In the genomic region with DNA sequence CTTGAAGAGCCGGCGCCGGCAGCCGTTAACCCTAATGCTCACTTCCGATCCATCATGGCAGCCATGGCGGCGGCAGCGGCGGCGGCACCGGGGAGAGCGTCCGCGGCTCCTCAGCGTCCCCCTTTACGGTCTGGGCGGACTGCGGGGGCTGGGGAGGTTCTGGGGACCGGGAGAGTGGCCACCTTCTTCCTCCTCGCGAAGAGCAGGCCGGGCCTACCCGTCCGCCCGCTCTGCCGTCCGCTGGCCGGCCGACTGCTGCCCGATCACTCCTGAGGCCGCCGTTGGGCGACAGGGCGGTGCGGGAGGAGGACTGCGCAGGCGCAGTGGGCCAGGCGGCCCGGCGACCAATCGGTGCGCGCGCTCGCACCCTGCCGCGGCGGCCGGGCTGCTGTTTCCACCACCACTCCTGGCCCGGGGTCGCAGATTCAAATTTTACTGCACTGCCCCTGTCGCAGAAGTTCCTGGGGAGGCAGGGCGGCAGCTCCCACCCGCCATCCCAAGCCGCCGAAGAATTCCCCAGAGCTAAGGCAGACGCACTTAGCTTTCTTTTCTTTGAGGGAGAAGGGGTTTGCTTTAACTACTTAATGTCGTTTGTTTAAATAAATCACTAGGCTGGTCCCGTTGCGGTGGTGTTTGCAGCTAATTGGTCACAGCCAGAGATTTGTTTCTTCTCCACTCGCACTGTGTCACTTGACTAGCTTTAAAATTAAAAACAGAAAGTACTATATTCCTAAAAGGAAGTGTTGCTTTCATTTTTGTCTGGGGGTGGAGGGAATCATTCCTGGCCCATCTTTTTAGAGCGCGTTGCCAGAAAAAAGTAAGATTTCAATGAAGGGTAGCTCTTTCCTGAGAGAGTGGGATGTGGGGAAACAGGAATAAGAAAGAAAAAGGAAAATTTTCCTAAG, we compare ENCODE assay signal across 1 cellular context.
TF ChIP-seq lines count a peak whose summit lies in the region.

A gene (minus strand): TSS at position 290 of the 905 bp plus-strand sequence. CDS start 452 bp downstream, outside the sequence.

TF ChIP-seq in K562, 482 proteins besides CTCF, POLR2A, EP300 and RAD21 (continued from another document and continues in another):
- TF ChIP-seq, protein P1, sequence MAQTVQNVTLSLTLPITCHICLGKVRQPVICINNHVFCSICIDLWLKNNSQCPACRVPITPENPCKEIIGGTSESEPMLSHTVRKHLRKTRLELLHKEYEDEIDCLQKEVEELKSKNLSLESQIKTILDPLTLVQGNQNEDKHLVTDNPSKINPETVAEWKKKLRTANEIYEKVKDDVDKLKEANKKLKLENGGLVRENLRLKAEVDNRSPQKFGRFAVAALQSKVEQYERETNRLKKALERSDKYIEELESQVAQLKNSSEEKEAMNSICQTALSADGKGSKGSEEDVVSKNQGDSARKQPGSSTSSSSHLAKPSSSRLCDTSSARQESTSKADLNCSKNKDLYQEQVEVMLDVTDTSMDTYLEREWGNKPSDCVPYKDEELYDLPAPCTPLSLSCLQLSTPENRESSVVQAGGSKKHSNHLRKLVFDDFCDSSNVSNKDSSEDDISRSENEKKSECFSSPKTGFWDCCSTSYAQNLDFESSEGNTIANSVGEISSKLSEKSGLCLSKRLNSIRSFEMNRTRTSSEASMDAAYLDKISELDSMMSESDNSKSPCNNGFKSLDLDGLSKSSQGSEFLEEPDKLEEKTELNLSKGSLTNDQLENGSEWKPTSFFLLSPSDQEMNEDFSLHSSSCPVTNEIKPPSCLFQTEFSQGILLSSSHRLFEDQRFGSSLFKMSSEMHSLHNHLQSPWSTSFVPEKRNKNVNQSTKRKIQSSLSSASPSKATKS (CRISPR knock-in tag; IDR thresholded peaks at IDR 0.05): no peak
- TF ChIP-seq, protein P2, sequence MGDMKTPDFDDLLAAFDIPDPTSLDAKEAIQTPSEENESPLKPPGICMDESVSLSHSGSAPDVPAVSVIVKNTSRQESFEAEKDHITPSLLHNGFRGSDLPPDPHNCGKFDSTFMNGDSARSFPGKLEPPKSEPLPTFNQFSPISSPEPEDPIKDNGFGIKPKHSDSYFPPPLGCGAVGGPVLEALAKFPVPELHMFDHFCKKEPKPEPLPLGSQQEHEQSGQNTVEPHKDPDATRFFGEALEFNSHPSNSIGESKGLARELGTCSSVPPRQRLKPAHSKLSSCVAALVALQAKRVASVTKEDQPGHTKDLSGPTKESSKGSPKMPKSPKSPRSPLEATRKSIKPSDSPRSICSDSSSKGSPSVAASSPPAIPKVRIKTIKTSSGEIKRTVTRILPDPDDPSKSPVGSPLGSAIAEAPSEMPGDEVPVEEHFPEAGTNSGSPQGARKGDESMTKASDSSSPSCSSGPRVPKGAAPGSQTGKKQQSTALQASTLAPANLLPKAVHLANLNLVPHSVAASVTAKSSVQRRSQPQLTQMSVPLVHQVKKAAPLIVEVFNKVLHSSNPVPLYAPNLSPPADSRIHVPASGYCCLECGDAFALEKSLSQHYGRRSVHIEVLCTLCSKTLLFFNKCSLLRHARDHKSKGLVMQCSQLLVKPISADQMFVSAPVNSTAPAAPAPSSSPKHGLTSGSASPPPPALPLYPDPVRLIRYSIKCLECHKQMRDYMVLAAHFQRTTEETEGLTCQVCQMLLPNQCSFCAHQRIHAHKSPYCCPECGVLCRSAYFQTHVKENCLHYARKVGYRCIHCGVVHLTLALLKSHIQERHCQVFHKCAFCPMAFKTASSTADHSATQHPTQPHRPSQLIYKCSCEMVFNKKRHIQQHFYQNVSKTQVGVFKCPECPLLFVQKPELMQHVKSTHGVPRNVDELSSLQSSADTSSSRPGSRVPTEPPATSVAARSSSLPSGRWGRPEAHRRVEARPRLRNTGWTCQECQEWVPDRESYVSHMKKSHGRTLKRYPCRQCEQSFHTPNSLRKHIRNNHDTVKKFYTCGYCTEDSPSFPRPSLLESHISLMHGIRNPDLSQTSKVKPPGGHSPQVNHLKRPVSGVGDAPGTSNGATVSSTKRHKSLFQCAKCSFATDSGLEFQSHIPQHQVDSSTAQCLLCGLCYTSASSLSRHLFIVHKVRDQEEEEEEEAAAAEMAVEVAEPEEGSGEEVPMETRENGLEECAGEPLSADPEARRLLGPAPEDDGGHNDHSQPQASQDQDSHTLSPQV (IDR thresholded peaks at IDR 0.05): no peak
- TF ChIP-seq, protein P3, sequence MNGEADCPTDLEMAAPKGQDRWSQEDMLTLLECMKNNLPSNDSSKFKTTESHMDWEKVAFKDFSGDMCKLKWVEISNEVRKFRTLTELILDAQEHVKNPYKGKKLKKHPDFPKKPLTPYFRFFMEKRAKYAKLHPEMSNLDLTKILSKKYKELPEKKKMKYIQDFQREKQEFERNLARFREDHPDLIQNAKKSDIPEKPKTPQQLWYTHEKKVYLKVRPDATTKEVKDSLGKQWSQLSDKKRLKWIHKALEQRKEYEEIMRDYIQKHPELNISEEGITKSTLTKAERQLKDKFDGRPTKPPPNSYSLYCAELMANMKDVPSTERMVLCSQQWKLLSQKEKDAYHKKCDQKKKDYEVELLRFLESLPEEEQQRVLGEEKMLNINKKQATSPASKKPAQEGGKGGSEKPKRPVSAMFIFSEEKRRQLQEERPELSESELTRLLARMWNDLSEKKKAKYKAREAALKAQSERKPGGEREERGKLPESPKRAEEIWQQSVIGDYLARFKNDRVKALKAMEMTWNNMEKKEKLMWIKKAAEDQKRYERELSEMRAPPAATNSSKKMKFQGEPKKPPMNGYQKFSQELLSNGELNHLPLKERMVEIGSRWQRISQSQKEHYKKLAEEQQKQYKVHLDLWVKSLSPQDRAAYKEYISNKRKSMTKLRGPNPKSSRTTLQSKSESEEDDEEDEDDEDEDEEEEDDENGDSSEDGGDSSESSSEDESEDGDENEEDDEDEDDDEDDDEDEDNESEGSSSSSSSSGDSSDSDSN (IDR thresholded peaks at IDR 0.05; ENCODE audit: borderline replicate concordance in 1 of 2, low read depth in 2 of 2, low read length in 2 of 2): peak in 1 of 2 experiments; percentile 41; a peak in 1 of 4 replicates
- TF ChIP-seq SLC30A9 (CRISPR knock-in tag; IDR thresholded peaks at IDR 0.05) (no peak), ZNF121 (CRISPR knock-in tag; conservative IDR thresholded peaks at IDR 0.05) (no peak), TBP (optimal IDR thresholded peaks at IDR 0.05; ENCODE audit: low read depth, low read length) (peak; percentile 90), SUPT5H (IDR thresholded peaks at IDR 0.05) (peak; percentile 98), ZNF589 (CRISPR knock-in tag; IDR thresholded peaks at IDR 0.05; ENCODE audit: low read depth) (0 out of 2 replicates have a peak, but pooled peaks have one; percentile 48), TRIM28 (IDR thresholded peaks at IDR 0.05) (no peak), SRSF1 (IDR thresholded peaks at IDR 0.05; ENCODE audit: low read depth, low read length) (0 out of 2 replicates have a peak, but pooled peaks have one; percentile 50), MED1 (CRISPR knock-in tag; IDR thresholded peaks at IDR 0.05; ENCODE audit: borderline replicate concordance) (no peak), CEBPG (CRISPR knock-in tag; IDR thresholded peaks at IDR 0.05) (no peak), CEBPG (tag; conservative IDR thresholded peaks at IDR 0.05 in 1 of 2, IDR thresholded peaks at IDR 0.05 in 1 of 2) (no peak), U2AF1 (optimal IDR thresholded peaks at IDR 0.05; ENCODE audit: low read depth, low read length) (peak; percentile 70), NFIC (IDR thresholded peaks at IDR 0.05) (peak; percentile 62), MXI1 (IDR thresholded peaks at IDR 0.05; ENCODE audit: low read depth, low read length) (no peak), SIN3A (IDR thresholded peaks at IDR 0.05; ENCODE audit: borderline replicate concordance in 2 of 2, control insufficient read depth in 1 of 2, low read depth in 2 of 2, low read length in 2 of 2) (peak; percentile 26 to 56; a peak in 1 of 4 replicates), MAZ (CRISPR knock-in tag; conservative IDR thresholded peaks at IDR 0.05 in 1 of 2, IDR thresholded peaks at IDR 0.05 in 1 of 2) (peak in 1 of 2 experiments; percentile 77; a peak in 3 of 4 replicates), NONO (IDR thresholded peaks at IDR 0.05; ENCODE audit: low read depth in 2 of 2, low read length in 1 of 2) (peak; percentile 12 to 92; a peak in 3 of 4 replicates), EHMT2 (IDR thresholded peaks at IDR 0.05) (no peak), NBN (IDR thresholded peaks at IDR 0.05; ENCODE audit: low read depth) (no peak), ZBTB17 (CRISPR knock-in tag; IDR thresholded peaks at IDR 0.05) (peak; percentile 79), TEAD1 (CRISPR knock-in tag; IDR thresholded peaks at IDR 0.05) (peak; percentile 5 to 29; a peak in 1 of 4 replicates), TFAM (CRISPR knock-in tag; conservative IDR thresholded peaks at IDR 0.05) (no peak), ZNF3 (CRISPR knock-in tag; IDR thresholded peaks at IDR 0.05) (no peak), ZNF75A (CRISPR knock-in tag; IDR thresholded peaks at IDR 0.05) (no peak), TGIF2 (CRISPR knock-in tag; IDR thresholded peaks at IDR 0.05) (no peak), CBX2 (IDR thresholded peaks at IDR 0.05; ENCODE audit: insufficient read depth, low read length, poor library complexity, severe bottlenecking) (no peak), DPF2 (IDR thresholded peaks at IDR 0.05) (no peak), FOSL1 (tag; conservative IDR thresholded peaks at IDR 0.05) (no peak), BRF1 (IDR thresholded peaks at IDR 0.05; ENCODE audit: borderline replicate concordance, extremely low read depth, insufficient read length) (no peak), ETV5 (CRISPR knock-in tag; IDR thresholded peaks at IDR 0.05; ENCODE audit: low read depth) (0 out of 2 replicates have a peak, but pooled peaks have one; percentile 35), POLR2AphosphoS5 (IDR thresholded peaks at IDR 0.05; ENCODE audit: control insufficient read depth, insufficient read depth, low read depth, low read length) (peak; percentile 94)
- TF ChIP-seq, protein P4, sequence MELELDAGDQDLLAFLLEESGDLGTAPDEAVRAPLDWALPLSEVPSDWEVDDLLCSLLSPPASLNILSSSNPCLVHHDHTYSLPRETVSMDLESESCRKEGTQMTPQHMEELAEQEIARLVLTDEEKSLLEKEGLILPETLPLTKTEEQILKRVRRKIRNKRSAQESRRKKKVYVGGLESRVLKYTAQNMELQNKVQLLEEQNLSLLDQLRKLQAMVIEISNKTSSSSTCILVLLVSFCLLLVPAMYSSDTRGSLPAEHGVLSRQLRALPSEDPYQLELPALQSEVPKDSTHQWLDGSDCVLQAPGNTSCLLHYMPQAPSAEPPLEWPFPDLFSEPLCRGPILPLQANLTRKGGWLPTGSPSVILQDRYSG (tag; conservative IDR thresholded peaks at IDR 0.05; ENCODE audit: low read depth): no peak
- TF ChIP-seq, protein P5, sequence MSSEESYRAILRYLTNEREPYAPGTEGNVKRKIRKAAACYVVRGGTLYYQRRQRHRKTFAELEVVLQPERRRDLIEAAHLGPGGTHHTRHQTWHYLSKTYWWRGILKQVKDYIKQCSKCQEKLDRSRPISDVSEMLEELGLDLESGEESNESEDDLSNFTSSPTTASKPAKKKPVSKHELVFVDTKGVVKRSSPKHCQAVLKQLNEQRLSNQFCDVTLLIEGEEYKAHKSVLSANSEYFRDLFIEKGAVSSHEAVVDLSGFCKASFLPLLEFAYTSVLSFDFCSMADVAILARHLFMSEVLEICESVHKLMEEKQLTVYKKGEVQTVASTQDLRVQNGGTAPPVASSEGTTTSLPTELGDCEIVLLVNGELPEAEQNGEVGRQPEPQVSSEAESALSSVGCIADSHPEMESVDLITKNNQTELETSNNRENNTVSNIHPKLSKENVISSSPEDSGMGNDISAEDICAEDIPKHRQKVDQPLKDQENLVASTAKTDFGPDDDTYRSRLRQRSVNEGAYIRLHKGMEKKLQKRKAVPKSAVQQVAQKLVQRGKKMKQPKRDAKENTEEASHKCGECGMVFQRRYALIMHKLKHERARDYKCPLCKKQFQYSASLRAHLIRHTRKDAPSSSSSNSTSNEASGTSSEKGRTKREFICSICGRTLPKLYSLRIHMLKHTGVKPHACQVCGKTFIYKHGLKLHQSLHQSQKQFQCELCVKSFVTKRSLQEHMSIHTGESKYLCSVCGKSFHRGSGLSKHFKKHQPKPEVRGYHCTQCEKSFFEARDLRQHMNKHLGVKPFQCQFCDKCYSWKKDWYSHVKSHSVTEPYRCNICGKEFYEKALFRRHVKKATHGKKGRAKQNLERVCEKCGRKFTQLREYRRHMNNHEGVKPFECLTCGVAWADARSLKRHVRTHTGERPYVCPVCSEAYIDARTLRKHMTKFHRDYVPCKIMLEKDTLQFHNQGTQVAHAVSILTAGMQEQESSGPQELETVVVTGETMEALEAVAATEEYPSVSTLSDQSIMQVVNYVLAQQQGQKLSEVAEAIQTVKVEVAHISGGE (CRISPR knock-in tag; IDR thresholded peaks at IDR 0.05): peak in 1 of 3 experiments; percentile 63; a peak in 1 of 6 replicates
- TF ChIP-seq, protein P6, sequence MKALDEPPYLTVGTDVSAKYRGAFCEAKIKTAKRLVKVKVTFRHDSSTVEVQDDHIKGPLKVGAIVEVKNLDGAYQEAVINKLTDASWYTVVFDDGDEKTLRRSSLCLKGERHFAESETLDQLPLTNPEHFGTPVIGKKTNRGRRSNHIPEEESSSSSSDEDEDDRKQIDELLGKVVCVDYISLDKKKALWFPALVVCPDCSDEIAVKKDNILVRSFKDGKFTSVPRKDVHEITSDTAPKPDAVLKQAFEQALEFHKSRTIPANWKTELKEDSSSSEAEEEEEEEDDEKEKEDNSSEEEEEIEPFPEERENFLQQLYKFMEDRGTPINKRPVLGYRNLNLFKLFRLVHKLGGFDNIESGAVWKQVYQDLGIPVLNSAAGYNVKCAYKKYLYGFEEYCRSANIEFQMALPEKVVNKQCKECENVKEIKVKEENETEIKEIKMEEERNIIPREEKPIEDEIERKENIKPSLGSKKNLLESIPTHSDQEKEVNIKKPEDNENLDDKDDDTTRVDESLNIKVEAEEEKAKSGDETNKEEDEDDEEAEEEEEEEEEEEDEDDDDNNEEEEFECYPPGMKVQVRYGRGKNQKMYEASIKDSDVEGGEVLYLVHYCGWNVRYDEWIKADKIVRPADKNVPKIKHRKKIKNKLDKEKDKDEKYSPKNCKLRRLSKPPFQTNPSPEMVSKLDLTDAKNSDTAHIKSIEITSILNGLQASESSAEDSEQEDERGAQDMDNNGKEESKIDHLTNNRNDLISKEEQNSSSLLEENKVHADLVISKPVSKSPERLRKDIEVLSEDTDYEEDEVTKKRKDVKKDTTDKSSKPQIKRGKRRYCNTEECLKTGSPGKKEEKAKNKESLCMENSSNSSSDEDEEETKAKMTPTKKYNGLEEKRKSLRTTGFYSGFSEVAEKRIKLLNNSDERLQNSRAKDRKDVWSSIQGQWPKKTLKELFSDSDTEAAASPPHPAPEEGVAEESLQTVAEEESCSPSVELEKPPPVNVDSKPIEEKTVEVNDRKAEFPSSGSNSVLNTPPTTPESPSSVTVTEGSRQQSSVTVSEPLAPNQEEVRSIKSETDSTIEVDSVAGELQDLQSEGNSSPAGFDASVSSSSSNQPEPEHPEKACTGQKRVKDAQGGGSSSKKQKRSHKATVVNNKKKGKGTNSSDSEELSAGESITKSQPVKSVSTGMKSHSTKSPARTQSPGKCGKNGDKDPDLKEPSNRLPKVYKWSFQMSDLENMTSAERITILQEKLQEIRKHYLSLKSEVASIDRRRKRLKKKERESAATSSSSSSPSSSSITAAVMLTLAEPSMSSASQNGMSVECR (CRISPR knock-in tag; IDR thresholded peaks at IDR 0.05): peak; percentile 6
- TF ChIP-seq, protein P7, sequence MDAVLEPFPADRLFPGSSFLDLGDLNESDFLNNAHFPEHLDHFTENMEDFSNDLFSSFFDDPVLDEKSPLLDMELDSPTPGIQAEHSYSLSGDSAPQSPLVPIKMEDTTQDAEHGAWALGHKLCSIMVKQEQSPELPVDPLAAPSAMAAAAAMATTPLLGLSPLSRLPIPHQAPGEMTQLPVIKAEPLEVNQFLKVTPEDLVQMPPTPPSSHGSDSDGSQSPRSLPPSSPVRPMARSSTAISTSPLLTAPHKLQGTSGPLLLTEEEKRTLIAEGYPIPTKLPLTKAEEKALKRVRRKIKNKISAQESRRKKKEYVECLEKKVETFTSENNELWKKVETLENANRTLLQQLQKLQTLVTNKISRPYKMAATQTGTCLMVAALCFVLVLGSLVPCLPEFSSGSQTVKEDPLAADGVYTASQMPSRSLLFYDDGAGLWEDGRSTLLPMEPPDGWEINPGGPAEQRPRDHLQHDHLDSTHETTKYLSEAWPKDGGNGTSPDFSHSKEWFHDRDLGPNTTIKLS (IDR thresholded peaks at IDR 0.05; ENCODE audit: borderline replicate concordance, low read depth): no peak; the same call in 1 of the 2 replicates
